Comparison of ENCODE assay signal across 17 cellular contexts in genomic region chr1:10735603-10736305, GRCh38.
DNase-seq lines count a peak whose midpoint lies in the region; ATAC-seq and TF ChIP-seq lines count a peak whose summit lies in the region.
"Had no signal": no experiment of that assay in that cellular context is flagged by ENCODE, and none has a peak within 500 bp of the region (broad histone marks: within the 10 kb centered on the region; RNA-seq: fewer than 3 reads in every experiment).

No MANE protein-coding gene starts in this region.

- no peaks in the 10 kb centered on the region for H3K79me2 ChIP-seq in SK-N-SH (ENCODE audit: insufficient read depth)

- no peak for TF ChIP-seq CTCF in SK-N-SH (IDR thresholded peaks at IDR 0.05)
- TF ChIP-seq CTCF in brain (conservative IDR thresholded peaks at IDR 0.05): no peak

- intact Hi-C loops in right cardiac atrium (cut with DNase I): loop anchor here in 1 of 4 donors (2.0 kb wide), 1 partner anchor 21 kb away; no protein-coding TSS in a partner anchor

- no peaks in the 10 kb centered on the region for H3K27me3 ChIP-seq in SK-N-SH (ENCODE audit: insufficient read depth)
- H3K27me3 ChIP-seq in right cardiac atrium (ENCODE audit: control insufficient read depth, insufficient read depth): no peaks in the 10 kb centered on the region
- no peaks in the 10 kb centered on the region for H3K27me3 ChIP-seq in rectal smooth muscle tissue (ENCODE audit: control insufficient read depth, insufficient read depth, low read length)

- 58% methylated on average over 7 of the region's 10 CpGs for WGBS in SK-N-SH (ENCODE audit: low lambda C conversion rate)
- 61% methylated on average over 10 of the region's 10 CpGs for WGBS in right cardiac atrium

- CTCF ChIA-PET in SK-N-SH (lab: Yijun Ruan, JAX): interaction anchor here (0.9 to 1.7 kb wide), 6 partner anchors 11 to 228 kb away, joined by 3 to 4 read pairs (median 3); no protein-coding TSS in a partner anchor

- H3K4me3 Mint-ChIP-seq in brain: peak overlapping the region; percentile 16 to 71 (median 62)
- H3K4me3 Mint-ChIP-seq: effector memory CD8-positive, alpha-beta T cell; stimulated activated naive CD8-positive, alpha-beta T cell treated with anti-CD3 and anti-CD28 coated beads, Interleukin-15, Interleukin-2, amounts not matched to agents 100 ng/mL and 50 ng/mL, for 24 hours; type B pancreatic cell had no signal

- no peak overlapping the region for H3K4me2 ChIP-seq in SK-N-SH

- no peak overlapping the region for H2AFZ ChIP-seq in SK-N-SH (ENCODE audit: low read depth)

- H3K9me3 ChIP-seq in SK-N-SH (no peaks in the 10 kb centered on the region), right cardiac atrium (ENCODE audit: control insufficient read depth, low read length) (no peaks in the 10 kb centered on the region)
- H3K9me3 ChIP-seq: SJCRH30 had no signal

- TF ChIP-seq RAD21 in SK-N-SH (IDR thresholded peaks at IDR 0.05; ENCODE audit: low read length): no peak

- no peak for TF ChIP-seq EP300 in SK-N-SH (IDR thresholded peaks at IDR 0.05; ENCODE audit: borderline replicate concordance in 1 of 2, low read depth in 1 of 2, low read length in 1 of 2)

- H3K9ac ChIP-seq in SK-N-SH (no peak overlapping the region), rectal smooth muscle tissue (ENCODE audit: low read length) (no peak overlapping the region)

- POLR2A ChIA-PET in SK-N-SH (lab: Yijun Ruan, JAX): interaction anchor here (0.6 to 1.1 kb wide), 2 partner anchors 15 to 909 kb away, joined by 3 read pairs; no protein-coding TSS in a partner anchor

- H3K9me2 ChIP-seq in SK-N-SH: no peaks in the 10 kb centered on the region

- H3K27ac ChIP-seq in SK-N-SH (ENCODE audit: low read depth in 2 of 2, low read length in 1 of 2) (no peak overlapping the region), right cardiac atrium (ENCODE audit: low read length) (peak overlapping the region; percentile 80), rectal smooth muscle tissue (ENCODE audit: low read depth, low read length) (peak overlapping the region; percentile 51)
- H3K27ac ChIP-seq: SJCRH30 had no signal

- peaks cover 0 to 12% of the 10 kb centered on the region in 2 experiments; a peak in 2 of 4 replicates for H3K4me1 ChIP-seq in SK-N-SH (ENCODE audit: control insufficient read depth in 1 of 2, insufficient read depth in 2 of 2, low read depth in 1 of 2, low read length in 1 of 2)
- H3K4me1 ChIP-seq in right cardiac atrium (ENCODE audit: control insufficient read depth, insufficient read depth, low read length): peaks cover 7% of the 10 kb centered on the region
- peaks cover 14% of the 10 kb centered on the region for H3K4me1 ChIP-seq in rectal smooth muscle tissue (ENCODE audit: control insufficient read depth, insufficient read depth, low read length)
- H3K4me1 ChIP-seq: SJCRH30 had no signal

- peaks cover 19% of the 10 kb centered on the region for H3K27me3 Mint-ChIP-seq in brain

- H3K36me3 Mint-ChIP-seq in brain: no peaks in the 10 kb centered on the region
- H3K36me3 Mint-ChIP-seq: type B pancreatic cell had no signal

- ATAC-seq in right cardiac atrium (peak; percentile 22 to 29), HG03280 (IDR thresholded peaks at IDR 0.05; ENCODE audit: unreplicated experiment) (no peak), esophagus mucosa (no peak)
- ATAC-seq: effector memory CD8-positive, alpha-beta T cell had no signal

- peak overlapping the region; percentile 83 to 96 (median 93) for H3K27ac Mint-ChIP-seq in brain
- H3K27ac Mint-ChIP-seq: effector memory CD8-positive, alpha-beta T cell; stimulated activated naive CD8-positive, alpha-beta T cell treated with anti-CD3 and anti-CD28 coated beads, Interleukin-15, Interleukin-2, amounts not matched to agents 100 ng/mL and 50 ng/mL, for 24 hours; type B pancreatic cell had no signal

- H3K4me3 ChIP-seq in SK-N-SH (ENCODE audit: low read depth in 2 of 2, low read length in 1 of 2) (no peak overlapping the region), right cardiac atrium (ENCODE audit: low read length) (no peak overlapping the region), rectal smooth muscle tissue (ENCODE audit: low read length) (no peak overlapping the region)
- H3K4me3 ChIP-seq: SJCRH30 had no signal

- no peaks in the 10 kb centered on the region for H4K20me1 ChIP-seq in SK-N-SH (ENCODE audit: insufficient read depth)

- peak; percentile 61 for DNase-seq in SK-N-SH
- DNase-seq in right cardiac atrium: peak in 1 of 3 donors; percentile 60
- DNase-seq in AG08396 (ENCODE audit: low spot score): no peak
- DNase-seq in NCI-H526 (lab: John Stamatoyannopoulos, UW): no peak
- DNase-seq: activated CD4-positive, alpha-beta T cell treated with anti-CD3 and anti-CD28 coated beads for 4 hours; activated naive CD4-positive, alpha-beta T cell treated with anti-CD3 and anti-CD28 coated beads, Interleukin-2, amount 50 U/mL, for 16 hours; activated T-cell treated with anti-CD3 and anti-CD28 coated beads, Interleukin-2, amount 50 U/mL, for 48 hours; effector memory CD8-positive, alpha-beta T cell; KBM-7; stimulated activated CD4-positive, alpha-beta T cell treated with anti-CD3 and anti-CD28 coated beads, Interleukin-12 subunit alpha, Interleukin-12 subunit beta, amount 100 ng/mL, for 4 hours had no signal

- peaks cover 0 to 3% (median 0%) of the 10 kb centered on the region in 5 experiments for H3K9me3 Mint-ChIP-seq in brain
- H3K9me3 Mint-ChIP-seq: effector memory CD8-positive, alpha-beta T cell; stimulated activated naive CD8-positive, alpha-beta T cell treated with anti-CD3 and anti-CD28 coated beads, Interleukin-15, Interleukin-2, amounts not matched to agents 100 ng/mL and 50 ng/mL, for 24 hours; type B pancreatic cell had no signal

- no peaks in the 10 kb centered on the region for H3K36me3 ChIP-seq in SK-N-SH (replicated peaks in 1 of 2; ENCODE audit: control insufficient read depth in 1 of 2, insufficient read depth in 2 of 2, low read length in 1 of 2)
- H3K36me3 ChIP-seq in rectal smooth muscle tissue (ENCODE audit: control insufficient read depth, insufficient read depth, low read length): no peaks in the 10 kb centered on the region
- H3K36me3 ChIP-seq: SJCRH30 had no signal

- H3F3A ChIP-seq in SK-N-SH (replicated peaks; ENCODE audit: insufficient read depth): no peaks in the 10 kb centered on the region

- H3K4me1 Mint-ChIP-seq in brain: peaks cover 77% of the 10 kb centered on the region

TF ChIP-seq in SK-N-SH, 30 proteins besides CTCF, POLR2A, EP300 and RAD21 (continues in another document):
- TF ChIP-seq MEF2A (IDR thresholded peaks at IDR 0.05; ENCODE audit: borderline replicate concordance, low read depth) (no peak), TEAD4 (IDR thresholded peaks at IDR 0.05; ENCODE audit: borderline replicate concordance, insufficient read depth) (no peak), USF1 (IDR thresholded peaks at IDR 0.05; ENCODE audit: borderline replicate concordance, low read depth) (no peak), REST (IDR thresholded peaks at IDR 0.05; ENCODE audit: low read depth, low read length) (no peak), IRF3 (IDR thresholded peaks at IDR 0.05; ENCODE audit: low read depth, low read length) (no peak), EZH2phosphoT487 (IDR thresholded peaks at IDR 0.05; ENCODE audit: borderline replicate concordance, low read depth) (no peak), YY1 (IDR thresholded peaks at IDR 0.05; ENCODE audit: low read depth) (no peak), FOXJ3 (CRISPR knock-in tag; IDR thresholded peaks at IDR 0.05) (no peak), RCOR1 (IDR thresholded peaks at IDR 0.05; ENCODE audit: low read length) (no peak), GATA2 (CRISPR knock-in tag; IDR thresholded peaks at IDR 0.05) (no peak)

Comparison
In these comparisons a context has a peak if more than half of its experiments do, and no peak if none do; other contexts are left out.
1. H3K27ac ChIP-seq: peak in right cardiac atrium (single experiment) and rectal smooth muscle tissue (single experiment); none in SK-N-SH (0 of 2).
2. ATAC-seq: peak in right cardiac atrium (2 of 2); none in HG03280 (single experiment) and esophagus mucosa (single experiment).